22 cellular contexts compared by ENCODE assay signal in the genomic region with DNA sequence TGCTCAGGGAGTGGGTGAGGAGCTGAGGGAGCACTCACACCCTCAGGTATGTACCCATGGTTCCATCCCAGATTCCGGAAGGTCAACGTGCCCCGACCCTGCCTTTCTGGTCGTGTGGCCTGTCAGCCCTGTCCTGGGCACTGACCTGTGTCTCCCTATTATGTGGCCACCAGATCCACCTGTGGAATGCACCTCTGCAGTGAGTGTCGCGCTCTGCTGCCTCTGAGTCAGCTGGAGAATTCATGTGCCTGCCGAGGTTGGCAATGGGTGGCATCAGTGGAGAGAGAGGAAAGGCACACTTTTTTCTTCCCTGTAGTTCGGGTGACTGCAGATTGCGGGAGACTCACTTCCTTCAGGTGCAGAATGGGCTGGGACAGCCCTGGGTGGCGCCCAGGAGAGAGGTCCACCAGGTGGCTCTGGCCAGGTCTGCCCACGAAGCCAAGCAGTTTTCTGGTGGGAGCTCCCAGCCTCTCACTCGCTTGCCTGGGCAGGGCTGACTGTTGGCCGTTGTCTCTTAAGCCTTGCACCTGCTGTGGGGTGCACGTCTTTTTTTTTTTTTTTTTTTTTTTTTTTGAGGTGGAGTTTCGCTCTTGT.
DNase-seq lines count a peak whose midpoint lies in the region; ATAC-seq and TF ChIP-seq lines count a peak whose summit lies in the region.
"Had no signal": no experiment of that assay in that cellular context is flagged by ENCODE, and none has a peak within 500 bp of the region (broad histone marks: within the 10 kb centered on the region; RNA-seq: fewer than 3 reads in every experiment).

No MANE protein-coding gene starts in this region.

- H3K4me1 ChIP-seq in HCT116 (ENCODE audit: control insufficient read depth in 1 of 2, insufficient read depth in 2 of 2, low read length in 2 of 2): peaks cover 8 to 12% of the 10 kb centered on the region in 2 experiments
- H3K4me1 ChIP-seq in Panc1 (ENCODE audit: control insufficient read depth, insufficient read depth, low read length): peaks cover 3% of the 10 kb centered on the region; the same call in 1 of the 2 replicates
- peaks cover 2 to 14% of the 10 kb centered on the region in 2 donors for H3K4me1 ChIP-seq in esophagus (ENCODE audit: control insufficient read depth in 2 of 2, insufficient read depth in 2 of 2, low read length in 1 of 2)
- H3K4me1 ChIP-seq: prostate gland had no signal

- H3K4me1 Mint-ChIP-seq in osteocyte (ENCODE audit: unreplicated experiment) (peaks cover 40% of the 10 kb centered on the region), T-cell (peaks cover 0 to 4% (median 2%) of the 10 kb centered on the region in 3 donors)
- peaks cover 5% of the 10 kb centered on the region for H3K4me1 Mint-ChIP-seq in activated CD4-positive, alpha-beta T cell treated with anti-CD3 and anti-CD28 coated beads, Interleukin-2, amount 10 ng/mL, durations not matched to agents 24 days and 14 days
- H3K4me1 Mint-ChIP-seq: stimulated activated naive B cell treated with anti-CD40 and anti-IgM and Interleukin-4, amounts not matched to agents 10 μg/mL and 1 μg/mL and 100 μg/mL, for 72 hours had no signal

- no peaks in the 10 kb centered on the region for H4K20me1 ChIP-seq in HCT116 (ENCODE audit: insufficient read depth)

- TF ChIP-seq POLR2A in HCT116 (IDR thresholded peaks at IDR 0.05; ENCODE audit: borderline replicate concordance, extremely low read depth, insufficient read depth, insufficient read length): no peak

- POLR2A ChIA-PET in HCT116 (lab: Charles Lee): no interaction called here
- POLR2A ChIA-PET in Panc1 (lab: Charles Lee): interaction anchor here (0.6 to 0.7 kb wide), 2 partner anchors 11 to 56 kb away, joined by 3 to 7 read pairs; no protein-coding TSS in a partner anchor
- POLR2A ChIA-PET in T-cell (lab: Charles Lee): interaction anchor here in 1 of 2 donors (0.6 kb wide), 1 partner anchor 285 kb away, joined by 3 read pairs; no protein-coding TSS in a partner anchor

- ATAC-seq in HCT116 (peak; percentile 68), Panc1 (peak; percentile 72), T-cell (replicated peaks in 1 of 4) (no peak), HG03097 (IDR thresholded peaks at IDR 0.05; ENCODE audit: low FRiP score, unreplicated experiment) (no peak)
- ATAC-seq: activated CD4-positive, alpha-beta T cell treated with anti-CD3 and anti-CD28 coated beads for 36 hours; stimulated activated naive B cell treated with anti-CD40 and anti-IgM and Interleukin-4, amounts not matched to agents 10 μg/mL and 1 μg/mL and 100 μg/mL, for 72 hours had no signal

- 57 to 64% methylated on average over 15 of the region's 15 CpGs for WGBS in esophagus, 2 donors

- intact Hi-C loops in HCT116 (cut with micrococcal nuclease): no loop called here
- intact Hi-C loops in Panc1 (cut with micrococcal nuclease; ENCODE audit: unreplicated experiment): no loop called here
- intact Hi-C loops in activated CD4-positive, alpha-beta T cell treated with anti-CD3 and anti-CD28 coated beads, Interleukin-2, amount 10 ng/mL, durations not matched to agents 24 days and 14 days (cut with micrococcal nuclease): no loop called here

- H3K27ac ChIP-seq in HCT116 (ENCODE audit: low read depth, low read length) (no peak overlapping the region), Panc1 (ENCODE audit: low read length) (no peak overlapping the region), esophagus (ENCODE audit: low read depth in 2 of 2, low read length in 1 of 2) (peak overlapping the region; percentile 45 to 86)
- H3K27ac ChIP-seq: prostate gland, testis had no signal

- no peak overlapping the region for H3K4me3 Mint-ChIP-seq in osteocyte (ENCODE audit: unreplicated experiment)
- H3K4me3 Mint-ChIP-seq in T-cell: no peak overlapping the region
- no peak overlapping the region for H3K4me3 Mint-ChIP-seq in activated CD4-positive, alpha-beta T cell treated with anti-CD3 and anti-CD28 coated beads, Interleukin-2, amount 10 ng/mL, durations not matched to agents 24 days and 14 days
- H3K4me3 Mint-ChIP-seq: activated CD4-positive, alpha-beta T cell treated with anti-CD3 and anti-CD28 coated beads for 36 hours; CD4-positive, alpha-beta T cell; stimulated activated naive B cell treated with anti-CD40 and anti-IgM and Interleukin-4, amounts not matched to agents 10 μg/mL and 1 μg/mL and 100 μg/mL, for 72 hours had no signal

- TF ChIP-seq RAD21 in HCT116 (IDR thresholded peaks at IDR 0.05; ENCODE audit: low read depth): no peak

- no peaks in the 10 kb centered on the region for H3K9me3 ChIP-seq in HCT116 (ENCODE audit: control insufficient read depth in 1 of 2, insufficient read depth in 1 of 2, low read depth in 1 of 2, low read length in 2 of 2)
- H3K9me3 ChIP-seq in Panc1 (ENCODE audit: control insufficient read depth, insufficient read depth, low read depth, low read length): peaks cover 5% of the 10 kb centered on the region; the same call in 1 of the 2 replicates
- H3K9me3 ChIP-seq in esophagus (ENCODE audit: control insufficient read depth in 2 of 2, insufficient read depth in 1 of 2, low read depth in 1 of 2, low read length in 1 of 2): no peaks in the 10 kb centered on the region
- H3K9me3 ChIP-seq: prostate gland, testis had no signal

- no peaks in the 10 kb centered on the region for H3K79me2 ChIP-seq in HCT116 (ENCODE audit: insufficient read depth, low read length)

- H3K4me2 ChIP-seq in HCT116 (ENCODE audit: low read length): peak overlapping the region; percentile 25

- no peak for TF ChIP-seq CTCF in HCT116 (IDR thresholded peaks at IDR 0.05 in 2 of 3, conservative IDR thresholded peaks at IDR 0.05 in 1 of 3; ENCODE audit: borderline replicate concordance in 1 of 3, insufficient read depth in 1 of 3, low read depth in 2 of 3, low read length in 2 of 3)
- TF ChIP-seq CTCF in Panc1 (IDR thresholded peaks at IDR 0.05): no peak
- TF ChIP-seq CTCF in osteocyte (IDR thresholded peaks at IDR 0.05): no peak

- DNase-seq in HCT116 (ENCODE audit: low read depth, low spot score): no peak
- no peak for DNase-seq in Panc1 (ENCODE audit: low read depth, low spot score)
- DNase-seq in osteocyte (ENCODE audit: extremely low spot score, unreplicated experiment): no peak
- DNase-seq in T-cell: no peak
- DNase-seq in activated CD4-positive, alpha-beta T cell treated with anti-CD3 and anti-CD28 coated beads, Interleukin-2, amount 10 ng/mL, durations not matched to agents 24 days and 14 days: no peak
- DNase-seq: activated CD4-positive, alpha-beta T cell treated with anti-CD3 and anti-CD28 coated beads for 36 hours; activated naive CD4-positive, alpha-beta T cell treated with anti-CD3 and anti-CD28 coated beads, Interleukin-2, amount 50 U/mL, for 16 hours; aorta; CD4-positive, alpha-beta T cell; central memory CD4-positive, alpha-beta T cell; foreskin melanocyte; GOT3; KG1; MV-4-11; NCI-H1694 treated with DMSO at 0.1 percent for 48 hours; Right ventricle myocardium superior; small intestine; stimulated activated naive B cell treated with anti-CD40 and anti-IgM and Interleukin-4, amounts not matched to agents 10 μg/mL and 1 μg/mL and 100 μg/mL, for 72 hours; testis had no signal

- H3K9me3 Mint-ChIP-seq in osteocyte (ENCODE audit: unreplicated experiment) (peaks cover 4% of the 10 kb centered on the region), T-cell (peaks cover 0 to 4% (median 0%) of the 10 kb centered on the region in 3 donors)
- peaks cover 5% of the 10 kb centered on the region for H3K9me3 Mint-ChIP-seq in activated CD4-positive, alpha-beta T cell treated with anti-CD3 and anti-CD28 coated beads, Interleukin-2, amount 10 ng/mL, durations not matched to agents 24 days and 14 days

- H3K36me3 ChIP-seq in HCT116 (ENCODE audit: control insufficient read depth in 1 of 2, insufficient read depth in 2 of 2, low read length in 2 of 2) (no peaks in the 10 kb centered on the region), Panc1 (ENCODE audit: control insufficient read depth, insufficient read depth, low read length) (no peaks in the 10 kb centered on the region), esophagus (ENCODE audit: control insufficient read depth in 2 of 2, insufficient read depth in 2 of 2, low read length in 1 of 2) (peaks cover 0 to 9% of the 10 kb centered on the region in 2 donors)
- H3K36me3 ChIP-seq: prostate gland had no signal

- H3K36me3 Mint-ChIP-seq in osteocyte (ENCODE audit: unreplicated experiment): peaks cover 11% of the 10 kb centered on the region
- no peaks in the 10 kb centered on the region for H3K36me3 Mint-ChIP-seq in T-cell
- H3K36me3 Mint-ChIP-seq in activated CD4-positive, alpha-beta T cell treated with anti-CD3 and anti-CD28 coated beads, Interleukin-2, amount 10 ng/mL, durations not matched to agents 24 days and 14 days (ENCODE audit: low read depth): no peaks in the 10 kb centered on the region
- H3K36me3 Mint-ChIP-seq: stimulated activated naive B cell treated with anti-CD40 and anti-IgM and Interleukin-4, amounts not matched to agents 10 μg/mL and 1 μg/mL and 100 μg/mL, for 72 hours had no signal

- H3K4me3 ChIP-seq in HCT116 (replicated peaks in 1 of 2; ENCODE audit: low read depth in 1 of 2, low read length in 2 of 2) (no peak overlapping the region), Panc1 (ENCODE audit: low read depth in 2 of 2, low read length in 2 of 2) (no peak overlapping the region), esophagus (ENCODE audit: low read depth in 1 of 2, low read length in 2 of 2) (no peak overlapping the region)
- H3K4me3 ChIP-seq: prostate gland, testis had no signal

- H2AFZ ChIP-seq in HCT116 (ENCODE audit: low read depth, low read length, poor library complexity, severe bottlenecking): no peak overlapping the region

- in situ Hi-C loops in Panc1 (cut with HindIII; ENCODE audit: low pct_unique_long_range_greater_than_20kb, low sequenced_read_pairs): no loop called here

- CTCF ChIA-PET in HCT116 (lab: Charles Lee) (no interaction called here), Panc1 (lab: Charles Lee) (no interaction called here), T-cell (lab: Charles Lee) (no interaction called here)

- BruUV-seq in HCT116 (replicated peaks; lab: Mats Ljungman, UMichigan) (no TSS peak), Panc1 (replicated peaks; lab: Mats Ljungman, UMichigan) (no TSS peak)

- RAD21 ChIA-PET in HCT116 (lab: Charles Lee; ENCODE audit: low non-redundant PET in 1 of 2, low total read pairs in 2 of 2, uncharacterized antibody in 2 of 2, unreplicated experiment in 2 of 2): no interaction called here

- H3K27me3 ChIP-seq in HCT116 (ENCODE audit: insufficient read depth, low read length) (no peaks in the 10 kb centered on the region), Panc1 (ENCODE audit: control insufficient read depth, insufficient read depth, low read length) (no peaks in the 10 kb centered on the region), esophagus (ENCODE audit: control insufficient read depth in 1 of 2, insufficient read depth in 2 of 2, low read length in 2 of 2) (no peaks in the 10 kb centered on the region)
- H3K27me3 ChIP-seq: testis had no signal

- no peaks in the 10 kb centered on the region for H3K27me3 Mint-ChIP-seq in osteocyte (ENCODE audit: unreplicated experiment)
- H3K27me3 Mint-ChIP-seq in T-cell: peaks cover 0 to 8% of the 10 kb centered on the region in 2 donors
- no peaks in the 10 kb centered on the region for H3K27me3 Mint-ChIP-seq in activated CD4-positive, alpha-beta T cell treated with anti-CD3 and anti-CD28 coated beads, Interleukin-2, amount 10 ng/mL, durations not matched to agents 24 days and 14 days
- H3K27me3 Mint-ChIP-seq: activated CD4-positive, alpha-beta T cell treated with anti-CD3 and anti-CD28 coated beads for 36 hours; CD4-positive, alpha-beta T cell had no signal

- no peak overlapping the region for H3K9ac ChIP-seq in HCT116 (ENCODE audit: low read length)

- H3K27ac Mint-ChIP-seq in osteocyte (ENCODE audit: unreplicated experiment) (peak overlapping the region; percentile 50), T-cell (no peak overlapping the region)
- no peak overlapping the region for H3K27ac Mint-ChIP-seq in activated CD4-positive, alpha-beta T cell treated with anti-CD3 and anti-CD28 coated beads, Interleukin-2, amount 10 ng/mL, durations not matched to agents 24 days and 14 days
- H3K27ac Mint-ChIP-seq: activated CD4-positive, alpha-beta T cell treated with anti-CD3 and anti-CD28 coated beads for 36 hours; CD4-positive, alpha-beta T cell; stimulated activated naive B cell treated with anti-CD40 and anti-IgM and Interleukin-4, amounts not matched to agents 10 μg/mL and 1 μg/mL and 100 μg/mL, for 72 hours had no signal

- H3K9me2 ChIP-seq in HCT116 (ENCODE audit: insufficient read depth): no peaks in the 10 kb centered on the region

Comparison
In these comparisons a context has a peak if more than half of its experiments do, and no peak if none do; other contexts are left out.
1. ATAC-seq: peak in HCT116 (single experiment) and Panc1 (single experiment); none in T-cell (0 of 4) and HG03097 (single experiment).
2. H3K27ac ChIP-seq: peak in esophagus (2 of 2); none in HCT116 (single experiment) and Panc1 (single experiment).